ENCODE assay signal across 1 cellular context in the genomic region with DNA sequence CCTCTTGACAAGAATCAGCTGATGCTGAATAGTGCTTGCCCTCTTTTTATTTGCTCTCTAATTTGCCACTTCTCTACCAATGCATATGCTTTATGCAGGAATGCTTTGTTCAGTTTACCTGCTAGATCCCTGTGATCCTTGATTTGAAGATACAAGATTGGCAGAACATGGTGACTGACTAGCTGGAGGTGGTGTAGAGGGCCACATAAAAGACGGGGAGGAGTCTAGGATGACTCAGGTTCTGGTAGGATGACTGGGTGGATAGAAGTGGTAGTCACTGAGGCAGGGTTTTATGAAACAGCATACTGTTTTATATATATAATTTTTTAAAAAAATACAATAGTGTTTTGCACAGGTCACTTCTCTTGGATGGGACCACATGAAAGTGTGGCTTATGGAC.
TF ChIP-seq lines count a peak whose summit lies in the region.

No MANE protein-coding gene starts in this region.

TF ChIP-seq in HepG2, 621 proteins besides CTCF, POLR2A, EP300 and RAD21:
- TF ChIP-seq ZNF263 (CRISPR knock-in tag; IDR thresholded peaks at IDR 0.05): peak; percentile 60; the same call in 1 of the 2 replicates
- no peak for TF ChIP-seq REXO4 (CRISPR knock-in tag; IDR thresholded peaks at IDR 0.05; ENCODE audit: borderline replicate concordance)
- no peak for TF ChIP-seq LCORL (IDR thresholded peaks at IDR 0.05)
- TF ChIP-seq LCORL (CRISPR knock-in tag; IDR thresholded peaks at IDR 0.05): no peak
